Comparison of ENCODE assay signal across 8 cellular contexts in the genomic region with DNA sequence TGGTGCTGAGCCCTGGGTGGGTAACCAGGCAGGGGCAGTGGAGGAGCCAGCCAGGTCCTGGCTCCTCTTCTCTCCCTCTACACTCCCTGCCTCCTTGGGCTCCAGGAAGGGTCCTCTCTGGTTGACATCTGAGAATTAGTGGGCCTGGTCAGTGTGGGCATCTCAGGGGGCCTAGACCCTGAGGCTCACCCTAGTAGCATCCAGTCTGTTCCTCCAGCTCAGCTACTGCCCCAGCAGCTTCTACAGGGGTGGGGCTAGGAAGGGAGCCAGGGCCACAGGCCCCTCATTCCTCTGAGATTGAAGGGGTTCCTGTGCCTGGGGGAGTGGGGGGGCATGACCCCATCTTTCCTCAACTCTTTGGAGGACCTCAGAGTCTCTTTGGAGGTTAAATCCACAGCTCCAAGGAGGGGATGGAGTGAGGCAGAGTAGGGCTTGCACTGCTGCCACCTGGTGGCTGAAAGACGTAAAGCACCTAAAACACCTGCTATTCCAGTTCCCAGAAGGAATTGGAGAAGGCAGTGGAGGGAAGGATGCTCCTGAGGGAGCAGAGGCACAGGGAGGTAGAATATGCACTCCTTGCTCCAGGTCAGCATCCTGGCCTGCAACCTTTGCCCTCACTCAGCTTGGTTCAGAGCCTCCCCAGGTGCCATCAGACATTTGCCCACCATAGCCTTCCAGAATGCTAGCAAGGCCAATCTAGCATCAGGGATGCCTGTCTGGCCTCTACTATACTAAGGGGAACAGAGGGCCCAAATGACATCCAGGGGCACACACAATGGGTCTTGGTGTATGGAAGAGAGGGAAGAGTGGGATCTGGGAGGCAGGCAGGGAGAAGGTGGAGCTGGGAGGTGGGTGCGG. TPM values are rescaled to one million over a fixed set of nuclear protein-coding genes. Genes with fewer than 3 reads are reported as not detected.
DNase-seq lines count a peak whose midpoint lies in the region; ATAC-seq and TF ChIP-seq lines count a peak whose summit lies in the region.

No MANE protein-coding gene starts in this region.

- H3K27ac ChIP-seq in CD4-positive, alpha-beta memory T cell (ENCODE audit: low read depth, low read length): no peak overlapping the region
- H3K27ac ChIP-seq in foreskin keratinocyte (no peak overlapping the region), upper lobe of left lung (no peak overlapping the region)

- TF ChIP-seq POLR2A in upper lobe of left lung (IDR thresholded peaks at IDR 0.05): no peak

- intact Hi-C loops in CD4-positive, alpha-beta memory T cell (cut with micrococcal nuclease): loop anchor here (1.0 kb wide), 1 partner anchor 195 kb away; no protein-coding TSS in a partner anchor
- intact Hi-C loops in activated T-helper 2 cell treated with anti-CD3 and anti-CD28 coated beads, Interferon-gamma antibody, Interleukin-2, Interleukin-4, amounts not matched to agents 10 μg/mL and 5 μg/mL and 100 μg/mL, durations not matched to agents 14 hours and 24 hours and 36 hours (cut with micrococcal nuclease): loop anchor here (1.0 to 10.0 kb wide), 2 partner anchors 106 to 348 kb away; a partner anchor contains a TSS

- TF ChIP-seq CTCF in foreskin keratinocyte (conservative IDR thresholded peaks at IDR 0.05): peak; percentile 90
- TF ChIP-seq CTCF in upper lobe of left lung (IDR thresholded peaks at IDR 0.05): peak; percentile 77 to 92 (median 86)

- H3K4me1 ChIP-seq in CD4-positive, alpha-beta memory T cell (ENCODE audit: insufficient read depth, low read length): no peaks in the 10 kb centered on the region
- no peaks in the 10 kb centered on the region for H3K4me1 ChIP-seq in foreskin keratinocyte
- no peaks in the 10 kb centered on the region for H3K4me1 ChIP-seq in upper lobe of left lung

- H3K4me3 Mint-ChIP-seq in CD4-positive, alpha-beta memory T cell: peak overlapping the region in 1 of 8 donors; percentile 15
- no peak overlapping the region for H3K4me3 Mint-ChIP-seq in activated T-helper 2 cell treated with anti-CD3 and anti-CD28 coated beads, Interferon-gamma antibody, Interleukin-2, Interleukin-4, amounts not matched to agents 10 μg/mL and 5 μg/mL and 100 μg/mL, durations not matched to agents 14 hours and 24 hours and 36 hours (ENCODE audit: low read depth)

- peak; percentile 48 to 65 (median 52) for DNase-seq in CD4-positive, alpha-beta memory T cell
- DNase-seq in HT-29 (ENCODE audit: low spot score): peak; percentile 74
- DNase-seq in RPMI7951 (ENCODE audit: low read depth): peak; percentile 55
- DNase-seq in activated T-helper 2 cell treated with anti-CD3 and anti-CD28 coated beads, Interferon-gamma antibody, Interleukin-2, Interleukin-4, amounts not matched to agents 10 μg/mL and 5 μg/mL and 100 μg/mL, durations not matched to agents 14 hours and 24 hours and 36 hours (ENCODE audit: low spot score): peak; percentile 37
- DNase-seq in foreskin keratinocyte: peak in 1 of 2 donors; percentile 42
- DNase-seq in occipital lobe (lab: John Stamatoyannopoulos, UW): peak; percentile 47
- DNase-seq in upper lobe of left lung: peak in 1 of 2 donors; percentile 70

- no peaks in the 10 kb centered on the region for H3K9me3 ChIP-seq in CD4-positive, alpha-beta memory T cell (ENCODE audit: control insufficient read depth in 1 of 2, low read length in 2 of 2)
- no peaks in the 10 kb centered on the region for H3K9me3 ChIP-seq in upper lobe of left lung

- H3K4me1 Mint-ChIP-seq in CD4-positive, alpha-beta memory T cell: no peaks in the 10 kb centered on the region
- H3K4me1 Mint-ChIP-seq in activated T-helper 2 cell treated with anti-CD3 and anti-CD28 coated beads, Interferon-gamma antibody, Interleukin-2, Interleukin-4, amounts not matched to agents 10 μg/mL and 5 μg/mL and 100 μg/mL, durations not matched to agents 14 hours and 24 hours and 36 hours (ENCODE audit: low read depth): no peaks in the 10 kb centered on the region

- H3K4me3 ChIP-seq in CD4-positive, alpha-beta memory T cell (ENCODE audit: low read length in 2 of 2): no peak overlapping the region
- H3K4me3 ChIP-seq in upper lobe of left lung: no peak overlapping the region

- no peaks in the 10 kb centered on the region for H3K36me3 ChIP-seq in CD4-positive, alpha-beta memory T cell (ENCODE audit: insufficient read depth, low read length)
- H3K36me3 ChIP-seq in upper lobe of left lung: no peaks in the 10 kb centered on the region

- peaks cover 3% of the 10 kb centered on the region in 2 donors for H3K27me3 Mint-ChIP-seq in CD4-positive, alpha-beta memory T cell
- peaks cover 16% of the 10 kb centered on the region for H3K27me3 Mint-ChIP-seq in activated T-helper 2 cell treated with anti-CD3 and anti-CD28 coated beads, Interferon-gamma antibody, Interleukin-2, Interleukin-4, amounts not matched to agents 10 μg/mL and 5 μg/mL and 100 μg/mL, durations not matched to agents 14 hours and 24 hours and 36 hours (ENCODE audit: low read depth)

- CTCF ChIA-PET in CD4-positive, alpha-beta memory T cell (lab: Charles Lee; ENCODE audit: partially characterized antibody): interaction anchor here (0.5 to 5.6 kb wide), 36 partner anchors 9 to 1417 kb away, joined by 3 to 46 read pairs (median 5); a partner anchor contains a TSS

- no peak overlapping the region for H3K27ac Mint-ChIP-seq in CD4-positive, alpha-beta memory T cell
- no peak overlapping the region for H3K27ac Mint-ChIP-seq in activated T-helper 2 cell treated with anti-CD3 and anti-CD28 coated beads, Interferon-gamma antibody, Interleukin-2, Interleukin-4, amounts not matched to agents 10 μg/mL and 5 μg/mL and 100 μg/mL, durations not matched to agents 14 hours and 24 hours and 36 hours

- H3K27me3 ChIP-seq in CD4-positive, alpha-beta memory T cell (ENCODE audit: insufficient read depth, low read length): no peaks in the 10 kb centered on the region
- peaks cover 20% of the 10 kb centered on the region for H3K27me3 ChIP-seq in foreskin keratinocyte
- no peaks in the 10 kb centered on the region for H3K27me3 ChIP-seq in upper lobe of left lung

- no peaks in the 10 kb centered on the region for H3K9me3 Mint-ChIP-seq in CD4-positive, alpha-beta memory T cell
- H3K9me3 Mint-ChIP-seq in activated T-helper 2 cell treated with anti-CD3 and anti-CD28 coated beads, Interferon-gamma antibody, Interleukin-2, Interleukin-4, amounts not matched to agents 10 μg/mL and 5 μg/mL and 100 μg/mL, durations not matched to agents 14 hours and 24 hours and 36 hours: no peaks in the 10 kb centered on the region

- WGBS in upper lobe of left lung, 2 donors: 50% methylated on average over 2 of the region's 2 CpGs

- TF ChIP-seq EP300 in upper lobe of left lung (IDR thresholded peaks at IDR 0.05): no peak

- POLR2A ChIA-PET in CD4-positive, alpha-beta memory T cell (lab: Charles Lee; ENCODE audit: partially characterized antibody): interaction anchor here (0.5 to 1.4 kb wide), 5 partner anchors 24 to 605 kb away, joined by 4 to 7 read pairs (median 4); a partner anchor contains a TSS

- no peaks in the 10 kb centered on the region for H3K36me3 Mint-ChIP-seq in CD4-positive, alpha-beta memory T cell
- no peaks in the 10 kb centered on the region for H3K36me3 Mint-ChIP-seq in activated T-helper 2 cell treated with anti-CD3 and anti-CD28 coated beads, Interferon-gamma antibody, Interleukin-2, Interleukin-4, amounts not matched to agents 10 μg/mL and 5 μg/mL and 100 μg/mL, durations not matched to agents 14 hours and 24 hours and 36 hours (ENCODE audit: low read depth)

- peak; percentile 63 for ATAC-seq in foreskin keratinocyte
- peak; percentile 73 to 82 for ATAC-seq in upper lobe of left lung (ENCODE audit: low FRiP score in 2 of 2)
- no peak for ATAC-seq in GM21381 (IDR thresholded peaks at IDR 0.05; ENCODE audit: unreplicated experiment)

RNA-seq across cellular contexts. Expression of a gene that starts 25.1 kb away (rescaled TPM):
- total RNA-seq in CD4-positive, alpha-beta memory T cell: 10 to 100 TPM; 14.3 to 16.2 TPM
- polyA plus RNA-seq in CD4-positive, alpha-beta memory T cell: 10 to 100 TPM; 14.2 to 22.3 TPM
- total RNA-seq in HT-29 (2014; rRNA removed; shearing (Covaris generic)): 0.33 and 0.44 TPM in 2 replicates
- 15.5 and 16.0 TPM in 2 replicates for total RNA-seq in RPMI7951 (2014; rRNA removed; shearing (Covaris generic))
- 35.2 and 37.2 TPM in 2 replicates for total RNA-seq in activated T-helper 2 cell treated with anti-CD3 and anti-CD28 coated beads, Interferon-gamma antibody, Interleukin-2, Interleukin-4, amounts not matched to agents 10 μg/mL and 5 μg/mL and 100 μg/mL, durations not matched to agents 14 hours and 24 hours and 36 hours
- 5.0 and 5.4 TPM in 2 replicates for total RNA-seq in foreskin keratinocyte
- 3.8 and 4.0 TPM in 2 replicates for polyA plus RNA-seq in foreskin keratinocyte
- total RNA-seq in occipital lobe: 13.6 TPM
- total RNA-seq in upper lobe of left lung: 1 to 10 TPM; 4.7 to 7.5 (median 5.7) TPM

RNA-seq across cellular contexts. Expression of a gene that starts 26.9 kb away (rescaled TPM):
- 10 to 100 TPM; 55.3 to 56.7 TPM for total RNA-seq in CD4-positive, alpha-beta memory T cell
- polyA plus RNA-seq in CD4-positive, alpha-beta memory T cell: 10 to 100 TPM; 21.2 to 36.7 TPM
- total RNA-seq in HT-29 (2014; rRNA removed; shearing (Covaris generic)): 8.2 and 12.2 TPM in 2 replicates
- 8.8 and 12.8 TPM in 2 replicates for total RNA-seq in RPMI7951 (2014; rRNA removed; shearing (Covaris generic))
- total RNA-seq in activated T-helper 2 cell treated with anti-CD3 and anti-CD28 coated beads, Interferon-gamma antibody, Interleukin-2, Interleukin-4, amounts not matched to agents 10 μg/mL and 5 μg/mL and 100 μg/mL, durations not matched to agents 14 hours and 24 hours and 36 hours: 61.7 and 68.7 TPM in 2 replicates
- total RNA-seq in foreskin keratinocyte (20.5 and 24.5 TPM in 2 replicates), occipital lobe (6.9 TPM), upper lobe of left lung (10 to 100 TPM in 3 of 6 donors, 1 to 10 TPM in 3; 5.0 to 25.3 (median 9.6) TPM)
- 23.5 and 26.5 TPM in 2 replicates for polyA plus RNA-seq in foreskin keratinocyte

RNA-seq across cellular contexts. Expression of a gene that starts 39.0 kb away (rescaled TPM):
- 1 to 10 TPM; 1.7 to 1.9 TPM for total RNA-seq in CD4-positive, alpha-beta memory T cell
- polyA plus RNA-seq in CD4-positive, alpha-beta memory T cell: under 1 TPM in 1 of 2 donors, not detected in 1; 0.24 TPM
- 0.33 and 0.42 TPM in 2 replicates for total RNA-seq in HT-29 (2014; rRNA removed; shearing (Covaris generic))
- under 0.01 TPM in 1 of 2 replicates, not detected in the other for total RNA-seq in RPMI7951 (2014; rRNA removed; shearing (Covaris generic))
- total RNA-seq in activated T-helper 2 cell treated with anti-CD3 and anti-CD28 coated beads, Interferon-gamma antibody, Interleukin-2, Interleukin-4, amounts not matched to agents 10 μg/mL and 5 μg/mL and 100 μg/mL, durations not matched to agents 14 hours and 24 hours and 36 hours: 0.46 and 0.59 TPM in 2 replicates
- 0.04 TPM in 1 of 2 replicates, not detected in the other for total RNA-seq in foreskin keratinocyte
- 0.02 TPM in 1 of 2 replicates, not detected in the other for polyA plus RNA-seq in foreskin keratinocyte
- total RNA-seq in occipital lobe: 2.2 TPM
- total RNA-seq in upper lobe of left lung: 100 to 1,000 TPM in 4 of 6 donors, 10 to 100 TPM in 2; 71.5 to 213 (median 113) TPM

Comparison
In these comparisons a context has a peak if more than half of its experiments do, and no peak if none do; other contexts are left out.
1. RNA of a gene that starts 39.0 kb away (total RNA-seq): 71.5 to 213 TPM in upper lobe of left lung; 2.2 TPM in occipital lobe (single experiment), 1.7 to 1.9 TPM in CD4-positive, alpha-beta memory T cell, 0.46 to 0.59 TPM in activated T-helper 2 cell treated with anti-CD3 and anti-CD28 coated beads, Interferon-gamma antibody, Interleukin-2, Interleukin-4, amounts not matched to agents 10 μg/mL and 5 μg/mL and 100 μg/mL, durations not matched to agents 14 hours and 24 hours and 36 hours, 0.33 to 0.42 TPM in HT-29, 0.04 TPM in foreskin keratinocyte and under 0.01 TPM in RPMI7951; every median in the first group is over 10 times any median in the second.